In genomic region chr19:41192574-41193419, GRCh38 we compare ENCODE assay signal across 8 cellular contexts. TPM values are rescaled to one million over a fixed set of nuclear protein-coding genes. Genes with fewer than 3 reads are reported as not detected.
DNase-seq lines count a peak whose midpoint lies in the region; ATAC-seq and TF ChIP-seq lines count a peak whose summit lies in the region.

Gene CYP2S1, plus strand, starts transcription at chr19:41193219. Its CDS starts 46 bp downstream, at chr19:41193265.

- DNase-seq in CD14-positive monocyte (ENCODE audit: low spot score) (no peak), MG63 (peak; percentile 87), coronary artery (ENCODE audit: low spot score) (no peak), germinal center (ENCODE audit: low spot score) (no peak), putamen (ENCODE audit: low spot score) (no peak)

- peaks cover 41% of the 10 kb centered on the region for H3K4me1 ChIP-seq in mononuclear cell (ENCODE audit: insufficient read depth, low read length)

- H3K9me3 ChIP-seq in MG63 = no peaks in the 10 kb centered on the region
- no peaks in the 10 kb centered on the region for H3K9me3 ChIP-seq in mononuclear cell (ENCODE audit: low read depth, low read length)

- TF ChIP-seq CTCF in CD14-positive monocyte (IDR thresholded peaks at IDR 0.05) (no peak), coronary artery (IDR thresholded peaks at IDR 0.05) (no peak)

- H3K27ac ChIP-seq in coronary artery = no peak within 1 kb of the TSS

- H3K27me3 ChIP-seq in MG63 (no peaks in the 10 kb centered on the region), mononuclear cell (ENCODE audit: insufficient read depth, low read length) (peaks cover 18% of the 10 kb centered on the region)

- H3K36me3 Mint-ChIP-seq in CD14-positive monocyte = peaks cover 2 to 11% of the 10 kb centered on the region in 2 donors

- intact Hi-C loops in CD14-positive monocyte (cut with micrococcal nuclease) = no loop called here

- peaks cover 5 to 27% (median 15%) of the 10 kb centered on the region in 3 donors for H3K27me3 Mint-ChIP-seq in CD14-positive monocyte (ENCODE audit: low read depth in 3 of 3)

- peaks cover 49% of the 10 kb centered on the region for H3K4me1 Mint-ChIP-seq in CD14-positive monocyte

- ATAC-seq in HG02884 (IDR thresholded peaks at IDR 0.05; ENCODE audit: unreplicated experiment) (no peak), HG02571 (IDR thresholded peaks at IDR 0.05; ENCODE audit: unreplicated experiment) (no peak)

- H3K27ac Mint-ChIP-seq in CD14-positive monocyte = peak within 1 kb of the TSS; percentile 13 to 89 (median 76)

- peaks cover 0 to 1% (median 0%) of the 10 kb centered on the region in 7 donors for H3K9me3 Mint-ChIP-seq in CD14-positive monocyte

- H3K4me3 ChIP-seq in MG63 (peak within 1 kb of the TSS; percentile 52), coronary artery (peak within 1 kb of the TSS; percentile 53), mononuclear cell (ENCODE audit: low read length) (peak within 1 kb of the TSS; percentile 25)

- H3K36me3 ChIP-seq in MG63 = no peaks in the 10 kb centered on the region; the same call in 1 of the 2 replicates

- peak within 1 kb of the TSS; percentile 85 to 95 for H3K4me3 Mint-ChIP-seq in CD14-positive monocyte

RNA-seq across cellular contexts. Expression of gene CYP2S1, which starts in this region (rescaled TPM):
- polyA plus RNA-seq in CD14-positive monocyte = 10 to 100 TPM; 10.3 to 20.3 TPM
- total RNA-seq in MG63 (2014; rRNA removed; shearing (Covaris generic); ENCODE audit: low replicate concordance) = 3.9 and 5.0 TPM in 2 replicates
- 2.1 TPM for total RNA-seq in mononuclear cell
